18 cellular contexts compared by ENCODE assay signal in genomic region chr10:22137542-22137941, GRCh38.
"Had no signal": no experiment of that assay in that cellular context is flagged by ENCODE, and none has a peak within 500 bp of the region (broad histone marks: within the 10 kb centered on the region; RNA-seq: fewer than 3 reads in every experiment).

No MANE protein-coding gene starts in this region.

- ATAC-seq: foreskin keratinocyte, gastroesophageal sphincter, heart right ventricle, left cardiac atrium, left lung, left ventricle myocardium superior, lower lobe of right lung, mucosa of descending colon had no signal

- H3K36me3 Mint-ChIP-seq: memory B cell, mesothelial cell of epicardium, naive B cell had no signal

- H3K27ac ChIP-seq: coronary artery, dorsolateral prefrontal cortex, esophagus muscularis mucosa, foreskin keratinocyte, gastroesophageal sphincter, heart right ventricle, left lung, lower lobe of right lung had no signal

- H3K4me3 Mint-ChIP-seq: memory B cell, mesothelial cell of epicardium, naive B cell had no signal

- H3K27ac Mint-ChIP-seq: memory B cell, mesothelial cell of epicardium, naive B cell had no signal

- H3K36me3 ChIP-seq: esophagus muscularis mucosa, gastroesophageal sphincter, heart right ventricle, left lung, lower lobe of right lung had no signal

- H3K4me3 ChIP-seq: coronary artery, dorsolateral prefrontal cortex, esophagus muscularis mucosa, gastroesophageal sphincter, heart right ventricle, left lung, lower lobe of right lung, mucosa of descending colon had no signal

- H3K4me1 ChIP-seq: foreskin keratinocyte had no signal

- H3K9me3 Mint-ChIP-seq: memory B cell, mesothelial cell of epicardium had no signal

- H3K9me3 ChIP-seq: esophagus muscularis mucosa, gastroesophageal sphincter, left lung, lower lobe of right lung, mucosa of descending colon had no signal

- H3K27me3 ChIP-seq: esophagus muscularis mucosa, foreskin keratinocyte, gastroesophageal sphincter, heart right ventricle, left lung had no signal

- DNase-seq: dermis blood vessel endothelial cell; dorsolateral prefrontal cortex; effector CD4-positive, alpha-beta T cell; effector memory CD4-positive, alpha-beta T cell; foreskin keratinocyte; glutamatergic neuron; heart right ventricle; left cardiac atrium; left lung; left ventricle myocardium superior; lower lobe of right lung; mucosa of descending colon; naive B cell had no signal
